ENCODE assay signal across 8 cellular contexts in the genomic region with DNA sequence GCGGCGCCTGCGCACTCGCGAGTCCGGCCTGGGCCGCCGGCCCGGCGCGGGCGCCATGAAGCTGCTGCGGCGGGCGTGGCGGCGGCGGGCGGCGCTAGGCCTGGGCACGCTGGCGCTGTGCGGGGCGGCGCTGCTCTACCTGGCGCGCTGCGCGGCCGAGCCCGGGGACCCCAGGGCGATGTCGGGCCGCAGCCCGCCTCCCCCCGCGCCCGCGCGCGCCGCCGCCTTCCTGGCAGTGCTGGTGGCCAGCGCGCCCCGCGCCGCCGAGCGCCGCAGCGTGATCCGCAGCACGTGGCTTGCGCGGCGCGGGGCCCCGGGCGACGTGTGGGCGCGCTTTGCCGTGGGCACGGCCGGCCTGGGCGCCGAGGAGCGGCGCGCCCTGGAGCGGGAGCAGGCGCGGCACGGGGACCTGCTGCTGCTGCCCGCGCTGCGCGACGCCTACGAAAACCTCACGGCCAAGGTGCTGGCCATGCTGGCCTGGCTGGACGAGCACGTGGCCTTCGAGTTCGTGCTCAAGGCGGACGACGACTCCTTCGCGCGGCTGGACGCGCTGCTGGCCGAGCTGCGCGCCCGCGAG. TPM values are rescaled to one million over a fixed set of nuclear protein-coding genes. Genes with fewer than 3 reads are reported as not detected.
A peak's percentile ranks its signal among the peaks of the same experiment; 100 is the strongest.
DNase-seq lines count a peak whose midpoint lies in the region; ATAC-seq, FAIRE-seq and TF ChIP-seq lines count a peak whose summit lies in the region.

Gene B3GALT6 (plus strand): TSS at position 14 of the 577 bp plus-strand sequence. CDS start 42 bp downstream, at position 56.

- H4K20me1 ChIP-seq in fibroblast of lung (ENCODE audit: control insufficient read depth, extremely low read depth, insufficient read depth, low read length): no peaks in the 10 kb centered on the region

- peak within 1 kb of the TSS; percentile 95 for H3K4me3 Mint-ChIP-seq in activated CD4-positive, alpha-beta T cell treated with anti-CD3 and anti-CD28 coated beads, Interleukin-2, amount 10 ng/mL, durations not matched to agents 7 days and 5 days

- no peak for DNase-seq in activated CD4-positive, alpha-beta T cell treated with anti-CD3 and anti-CD28 coated beads, Interleukin-2, amount 10 ng/mL, durations not matched to agents 7 days and 5 days
- DNase-seq in activated CD4-positive, alpha-beta T cell treated with anti-CD3 and anti-CD28 coated beads, Interleukin-2, amount 50 U/mL, for 48 hours: no peak
- DNase-seq in SJCRH30 (no peak), fibroblast of lung (ENCODE audit: low read depth in 2 of 2) (peak in 1 of 2 donors; percentile 27), pancreas (peak in 1 of 6 donors; percentile 46), NCI-H187 treated with DMSO at 0.1 percent for 48 hours (lab: John Stamatoyannopoulos, UW) (no peak), GOT3 (lab: John Stamatoyannopoulos, UW) (no peak), HuH-7 (ENCODE audit: low spot score) (no peak)

- CTCF ChIA-PET in activated CD4-positive, alpha-beta T cell treated with anti-CD3 and anti-CD28 coated beads, Interleukin-2, amount 10 ng/mL, durations not matched to agents 7 days and 5 days (lab: Charles Lee): interaction anchor here (0.6 to 1.7 kb wide), 2 partner anchors 110 to 114 kb away, joined by 3 to 8 read pairs; no protein-coding TSS in a partner anchor

- H3K9me3 Mint-ChIP-seq in activated CD4-positive, alpha-beta T cell treated with anti-CD3 and anti-CD28 coated beads, Interleukin-2, amount 10 ng/mL, durations not matched to agents 7 days and 5 days: no peaks in the 10 kb centered on the region

- peak within 1 kb of the TSS; percentile 94 for H3K4me3 ChIP-seq in SJCRH30
- H3K4me3 ChIP-seq in fibroblast of lung (replicated peaks in 1 of 4; ENCODE audit: control extremely low read depth in 1 of 4, insufficient read depth in 1 of 4, low read depth in 3 of 4, low read length in 4 of 4): peak within 1 kb of the TSS; percentile 67 to 86 (median 78)
- H3K4me3 ChIP-seq in pancreas: peak within 1 kb of the TSS; percentile 91 to 100 (median 98)

- H3K79me2 ChIP-seq in fibroblast of lung (ENCODE audit: control insufficient read depth, insufficient read depth, low read length): peaks cover 56% of the 10 kb centered on the region

- peak within 1 kb of the TSS; percentile 96 for H3K9ac ChIP-seq in fibroblast of lung (ENCODE audit: insufficient read depth, low read length)

- POLR2A ChIA-PET in activated CD4-positive, alpha-beta T cell treated with anti-CD3 and anti-CD28 coated beads, Interleukin-2, amount 10 ng/mL, durations not matched to agents 7 days and 5 days (lab: Charles Lee): no interaction called here

- H3K9me3 ChIP-seq in SJCRH30 (replicated peaks) (no peaks in the 10 kb centered on the region), fibroblast of lung (ENCODE audit: control insufficient read depth, insufficient read depth, low read depth, low read length) (no peaks in the 10 kb centered on the region), pancreas (no peaks in the 10 kb centered on the region)

- H3K27me3 Mint-ChIP-seq in activated CD4-positive, alpha-beta T cell treated with anti-CD3 and anti-CD28 coated beads, Interleukin-2, amount 10 ng/mL, durations not matched to agents 7 days and 5 days: no peaks in the 10 kb centered on the region

- intact Hi-C loops in pancreas (cut with DNase I): no loop called here

- peak within 1 kb of the TSS; percentile 88 for H3K4me2 ChIP-seq in fibroblast of lung (ENCODE audit: extremely low read depth, insufficient read depth, low read length)

- FAIRE-seq in pancreas (lab: Jason Lieb, UNC): no peak

- H3K27me3 ChIP-seq in SJCRH30 (peaks cover 1% of the 10 kb centered on the region; the same call in 1 of the 2 replicates), fibroblast of lung (ENCODE audit: control insufficient read depth, insufficient read depth, low read length) (no peaks in the 10 kb centered on the region), pancreas (no peaks in the 10 kb centered on the region)

- H3K36me3 ChIP-seq in SJCRH30 (peaks cover 16% of the 10 kb centered on the region), fibroblast of lung (ENCODE audit: control insufficient read depth, insufficient read depth, low read length) (peaks cover 22% of the 10 kb centered on the region), pancreas (peaks cover 0 to 11% (median 2%) of the 10 kb centered on the region in 3 donors)

- TF ChIP-seq CTCF in fibroblast of lung (conservative IDR thresholded peaks at IDR 0.05 in 1 of 2, IDR thresholded peaks at IDR 0.05 in 1 of 2; ENCODE audit: low read depth in 1 of 2, low read length in 2 of 2): no peak
- no peak for TF ChIP-seq CTCF in pancreas (IDR thresholded peaks at IDR 0.05)

- H3K36me3 Mint-ChIP-seq in activated CD4-positive, alpha-beta T cell treated with anti-CD3 and anti-CD28 coated beads, Interleukin-2, amount 10 ng/mL, durations not matched to agents 7 days and 5 days (ENCODE audit: low read depth): peaks cover 19% of the 10 kb centered on the region

- H3K27ac ChIP-seq in SJCRH30 (peak within 1 kb of the TSS; percentile 69), fibroblast of lung (ENCODE audit: insufficient read depth, low read length) (peak within 1 kb of the TSS; percentile 91), pancreas (peak within 1 kb of the TSS; percentile 64 to 82 (median 80))

- peaks cover 13% of the 10 kb centered on the region for H3K4me1 ChIP-seq in SJCRH30
- H3K4me1 ChIP-seq in fibroblast of lung (ENCODE audit: control insufficient read depth, extremely low read depth, insufficient read depth, low read length): peaks cover 10% of the 10 kb centered on the region
- peaks cover 0 to 22% (median 9%) of the 10 kb centered on the region in 3 donors for H3K4me1 ChIP-seq in pancreas

- 10 to 15% methylated on average over 19 to 99 of the region's 99 CpGs for WGBS in pancreas, 2 donors

- peak within 1 kb of the TSS; percentile 92 for H3K27ac Mint-ChIP-seq in activated CD4-positive, alpha-beta T cell treated with anti-CD3 and anti-CD28 coated beads, Interleukin-2, amount 10 ng/mL, durations not matched to agents 7 days and 5 days

- H3K4me1 Mint-ChIP-seq in activated CD4-positive, alpha-beta T cell treated with anti-CD3 and anti-CD28 coated beads, Interleukin-2, amount 10 ng/mL, durations not matched to agents 7 days and 5 days: peaks cover 31% of the 10 kb centered on the region

- peak within 1 kb of the TSS; percentile 33 for H2AFZ ChIP-seq in fibroblast of lung (ENCODE audit: low read length)

- ATAC-seq in pancreas: no peak

RNA-seq across cellular contexts. Expression of gene B3GALT6, which starts in this region (rescaled TPM):
- 10 to 100 TPM; 15.8 to 19.2 TPM for total RNA-seq in activated CD4-positive, alpha-beta T cell treated with anti-CD3 and anti-CD28 coated beads, Interleukin-2, amount 10 ng/mL, durations not matched to agents 7 days and 5 days
- 32.4 and 33.4 TPM in 2 replicates for total RNA-seq in SJCRH30 (2014; rRNA removed; shearing (Covaris generic))
- total RNA-seq in fibroblast of lung: 19.3 and 19.5 TPM in 2 replicates
- 15.7 and 17.9 TPM in 2 replicates for polyA plus RNA-seq in fibroblast of lung
- 20.9 and 21.0 TPM in 2 replicates for polyA plus RNA-seq in fibroblast of lung (2012)
- polyA minus RNA-seq in fibroblast of lung (ENCODE audit: low replicate concordance): 6.5 and 12.0 TPM in 2 replicates
- 10 to 100 TPM in 3 of 6 donors, 1 to 10 TPM in 3; 6.2 to 13.4 (median 9.0) TPM for total RNA-seq in pancreas
- polyA plus RNA-seq in pancreas: 1 to 10 TPM; 8.7 to 8.9 TPM
